ENCODE assay signal across 18 cellular contexts in genomic region chr17:56636276-56636675, GRCh38. TPM values are rescaled to one million over a fixed set of nuclear protein-coding genes. Genes with fewer than 3 reads are reported as not detected.
"Had no signal": no experiment of that assay in that cellular context is flagged by ENCODE, and none has a peak within 500 bp of the region (broad histone marks: within the 10 kb centered on the region; RNA-seq: fewer than 3 reads in every experiment).

No MANE protein-coding gene starts in this region.

- H3K27me3 ChIP-seq: upper lobe of left lung had no signal

- H3K4me3 ChIP-seq: gastrocnemius medialis, heart right ventricle, sigmoid colon, smooth muscle cell, tibial artery, upper lobe of left lung had no signal

- H3K27ac ChIP-seq: gastrocnemius medialis, heart right ventricle, sigmoid colon, tibial artery, upper lobe of left lung had no signal

- H3K9me3 ChIP-seq: gastrocnemius medialis, heart right ventricle, sigmoid colon, tibial artery, upper lobe of left lung had no signal

- H3K4me1 ChIP-seq: gastrocnemius medialis, heart right ventricle, tibial artery, upper lobe of left lung had no signal

- DNase-seq: effector memory CD4-positive, alpha-beta T cell; gastrocnemius medialis; heart right ventricle; hypothalamus; kidney glomerular epithelial cell; mesendoderm; naive thymus-derived CD4-positive, alpha-beta T cell; nephron progenitor cell; posterior cingulate gyrus; sigmoid colon; stimulated activated CD4-positive, alpha-beta T cell treated with anti-CD3 and anti-CD28 coated beads, Interleukin-2, amount 100 ng/mL, for 48 hours; stimulated activated naive CD8-positive, alpha-beta T cell treated with anti-CD3 and anti-CD28 coated beads, Interleukin-15, Interleukin-2, amounts not matched to agents 100 U/mL and 50 U/mL, for 24 hours; tibial artery; upper lobe of left lung had no signal

- H3K4me2 ChIP-seq: smooth muscle cell had no signal

- H3K4me1 Mint-ChIP-seq: stimulated activated effector memory CD8-positive, alpha-beta T cell treated with anti-CD3 and anti-CD28 coated beads, Interleukin-12 subunit alpha, Interleukin-12 subunit beta, amount 100 ng/mL, for 72 hours had no signal

- ATAC-seq: esophagus mucosa; gastrocnemius medialis; heart right ventricle; naive thymus-derived CD4-positive, alpha-beta T cell; stimulated activated effector memory CD8-positive, alpha-beta T cell treated with anti-CD3 and anti-CD28 coated beads, Interleukin-12 subunit alpha, Interleukin-12 subunit beta, amount 100 ng/mL, for 72 hours had no signal

- H3K9me3 Mint-ChIP-seq: nephron progenitor cell; stimulated activated effector memory CD8-positive, alpha-beta T cell treated with anti-CD3 and anti-CD28 coated beads, Interleukin-12 subunit alpha, Interleukin-12 subunit beta, amount 100 ng/mL, for 72 hours had no signal

- H3K36me3 ChIP-seq: gastrocnemius medialis, heart right ventricle, sigmoid colon, tibial artery, upper lobe of left lung had no signal

- H3K27ac Mint-ChIP-seq: nephron progenitor cell; stimulated activated effector memory CD8-positive, alpha-beta T cell treated with anti-CD3 and anti-CD28 coated beads, Interleukin-12 subunit alpha, Interleukin-12 subunit beta, amount 100 ng/mL, for 72 hours had no signal

- H3K4me3 Mint-ChIP-seq: naive thymus-derived CD4-positive, alpha-beta T cell; nephron progenitor cell; stimulated activated effector memory CD8-positive, alpha-beta T cell treated with anti-CD3 and anti-CD28 coated beads, Interleukin-12 subunit alpha, Interleukin-12 subunit beta, amount 100 ng/mL, for 72 hours had no signal

- H3K36me3 Mint-ChIP-seq: naive thymus-derived CD4-positive, alpha-beta T cell; stimulated activated effector memory CD8-positive, alpha-beta T cell treated with anti-CD3 and anti-CD28 coated beads, Interleukin-12 subunit alpha, Interleukin-12 subunit beta, amount 100 ng/mL, for 72 hours had no signal

RNA-seq across cellular contexts. Expression of gene NOG, which starts 42.8 kb away (rescaled TPM):
- total RNA-seq: esophagus mucosa, osteocyte had no signal
